27 cellular contexts compared by ENCODE assay signal in the genomic region with DNA sequence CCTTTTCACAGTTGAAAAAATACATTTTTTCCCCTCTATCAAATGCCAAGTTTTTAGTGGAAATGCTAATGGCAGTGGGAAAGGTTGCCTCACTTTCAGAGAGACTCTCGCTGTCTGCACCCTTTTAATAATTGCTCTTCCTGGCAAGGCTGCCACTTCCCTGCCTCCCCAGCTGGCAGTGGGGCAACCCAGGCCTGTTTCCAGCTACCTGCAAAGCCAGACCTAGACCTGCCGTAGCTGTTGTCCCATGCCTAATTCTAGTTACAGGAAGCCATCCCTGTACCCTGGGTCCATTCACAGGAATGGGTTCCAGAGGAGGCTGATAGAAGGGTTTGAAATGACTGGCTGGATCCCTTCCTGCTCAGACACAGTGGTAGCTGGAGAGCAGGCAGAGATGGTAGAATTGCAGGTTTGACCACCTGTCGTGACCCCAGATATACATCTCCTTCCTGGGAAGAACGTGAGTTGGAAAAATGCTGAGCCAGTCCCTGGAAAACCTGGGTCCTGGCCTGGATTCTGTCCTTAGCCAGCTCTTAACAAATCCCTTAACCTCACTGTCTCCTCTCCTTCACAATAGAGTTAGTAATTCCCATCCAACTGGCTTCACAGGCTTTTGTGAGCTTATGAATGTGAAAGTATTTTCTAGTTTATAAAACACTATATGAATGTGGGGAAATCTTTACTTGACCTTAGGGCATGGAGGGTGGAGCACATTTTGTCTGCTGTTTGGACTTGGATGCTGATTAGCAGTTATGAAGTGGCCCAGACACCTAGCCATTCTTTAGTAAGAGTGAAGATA. TPM values are rescaled to one million over a fixed set of nuclear protein-coding genes. Genes with fewer than 3 reads are reported as not detected.
DNase-seq lines count a peak whose midpoint lies in the region; ATAC-seq, FAIRE-seq and TF ChIP-seq lines count a peak whose summit lies in the region.
"Had no signal": no experiment of that assay in that cellular context is flagged by ENCODE, and none has a peak within 500 bp of the region (broad histone marks: within the 10 kb centered on the region; RNA-seq: fewer than 3 reads in every experiment).

No MANE protein-coding gene starts in this region.

- H3K4me1 ChIP-seq in left ventricle myocardium inferior (peaks cover 6% of the 10 kb centered on the region), K562 (replicated peaks in 1 of 2; ENCODE audit: control insufficient read depth in 2 of 2, insufficient read depth in 2 of 2, low read length in 2 of 2) (no peaks in the 10 kb centered on the region; a peak in 1 of 5 replicates), suprapubic skin (peaks cover 19% of the 10 kb centered on the region), stomach (peaks cover 7 to 26% (median 20%) of the 10 kb centered on the region in 4 donors)
- H3K4me1 ChIP-seq: Caco-2, left lung, SJSA1, vagina had no signal

- no peaks in the 10 kb centered on the region for H3K9me3 ChIP-seq in left ventricle myocardium inferior (replicated peaks)
- H3K9me3 ChIP-seq in K562 (replicated peaks; ENCODE audit: control insufficient read depth, insufficient read depth, low read depth, low read length), result no peaks in the 10 kb centered on the region
- H3K9me3 ChIP-seq in suprapubic skin, result no peaks in the 10 kb centered on the region
- no peaks in the 10 kb centered on the region for H3K9me3 ChIP-seq in stomach
- H3K9me3 ChIP-seq: BLaER1 treated with 17β-estradiol and CSF1 and Interleukin-3, amounts not matched to agents 10 nM and 100 nM; Caco-2; left lung; SJSA1; vagina had no signal

- in situ Hi-C loops in K562 (cut with MboI), result no loop called here

- TF ChIP-seq CTCF in left ventricle myocardium inferior (IDR thresholded peaks at IDR 0.05; ENCODE audit: borderline replicate concordance), result no peak
- TF ChIP-seq CTCF in K562 (IDR thresholded peaks at IDR 0.05 in 2 of 3, conservative IDR thresholded peaks at IDR 0.05 in 1 of 3; ENCODE audit: insufficient read depth in 2 of 3, low read depth in 1 of 3, low read length in 3 of 3), result no peak
- no peak for TF ChIP-seq CTCF in suprapubic skin (IDR thresholded peaks at IDR 0.05)
- no peak for TF ChIP-seq CTCF in stomach (IDR thresholded peaks at IDR 0.05)

- no peaks in the 10 kb centered on the region for H3K9me1 ChIP-seq in K562 (ENCODE audit: control insufficient read depth, insufficient read depth, low read length)

- intact Hi-C loops in Right ventricle myocardium superior (cut with DNase I), result no loop called here
- intact Hi-C loops in left ventricle myocardium inferior (cut with micrococcal nuclease), result no loop called here
- intact Hi-C loops in K562 (cut with micrococcal nuclease), result no loop called here
- intact Hi-C loops in stomach (cut with DNase I; ENCODE audit: low total_unique reads), result no loop called here

- no peak overlapping the region for H2AFZ ChIP-seq in K562 (ENCODE audit: low read depth, low read length)

- no peak overlapping the region for H3K27ac ChIP-seq in left ventricle myocardium inferior (replicated peaks)
- H3K27ac ChIP-seq in K562 (ENCODE audit: extremely low read depth, low read depth, low read length), result no peak overlapping the region
- H3K27ac ChIP-seq in suprapubic skin, result peak overlapping the region; percentile 31
- H3K27ac ChIP-seq in stomach, result peak overlapping the region in 1 of 5 donors; percentile 4
- H3K27ac ChIP-seq: BLaER1 treated with 17β-estradiol and CSF1 and Interleukin-3, amounts not matched to agents 10 nM and 100 nM; SJSA1; vagina had no signal

- TF ChIP-seq POLR2A in K562 (conservative IDR thresholded peaks at IDR 0.05) (no peak), suprapubic skin (IDR thresholded peaks at IDR 0.05) (no peak), stomach (IDR thresholded peaks at IDR 0.05) (no peak)

- H3K27me3 ChIP-seq in left ventricle myocardium inferior (ENCODE audit: low read depth) (no peaks in the 10 kb centered on the region), K562 (ENCODE audit: control insufficient read depth in 2 of 2, insufficient read depth in 2 of 2, low read length in 2 of 2) (no peaks in the 10 kb centered on the region), suprapubic skin (no peaks in the 10 kb centered on the region), stomach (no peaks in the 10 kb centered on the region)
- H3K27me3 ChIP-seq: BLaER1 treated with 17β-estradiol and CSF1 and Interleukin-3, amounts not matched to agents 10 nM and 100 nM; left lung; SJSA1; vagina had no signal

- no peak overlapping the region for H3K9ac ChIP-seq in K562 (ENCODE audit: insufficient read depth in 1 of 2, low read depth in 2 of 2, low read length in 2 of 2)
- H3K9ac ChIP-seq: BLaER1 treated with 17β-estradiol and CSF1 and Interleukin-3, amounts not matched to agents 10 nM and 100 nM had no signal

- FAIRE-seq in K562 (lab: Jason Lieb, UNC), result no peak
- FAIRE-seq: frontal cortex had no signal

- 71% methylated on average over 4 of the region's 4 CpGs for WGBS in K562 (ENCODE audit: insufficient coverage, low coverage, missing lambda C conversion rate)
- 43% methylated on average over 4 of the region's 4 CpGs for WGBS in suprapubic skin
- 58 to 63% (median 62%) methylated on average over 4 of the region's 4 CpGs for WGBS in stomach, 5 donors

- H4K20me1 ChIP-seq in K562 (replicated peaks; ENCODE audit: control insufficient read depth, insufficient read depth, low read length), result peaks cover 3% of the 10 kb centered on the region; the same call in 1 of the 2 replicates

- H3K4me3 ChIP-seq in left ventricle myocardium inferior (no peak overlapping the region), K562 (no peak overlapping the region), suprapubic skin (no peak overlapping the region), stomach (no peak overlapping the region)
- H3K4me3 ChIP-seq: BLaER1 treated with 17β-estradiol and CSF1 and Interleukin-3, amounts not matched to agents 10 nM and 100 nM; left lung; SJSA1; vagina had no signal

- ATAC-seq in Right ventricle myocardium superior (ENCODE audit: poor library complexity) (peak; percentile 38), K562 (no peak)
- no peak for ATAC-seq in activated CD4-positive, CD25-positive, alpha-beta regulatory T cell treated with anti-CD3 and anti-CD28 coated beads, Interleukin-2, amount 50 U/mL, for 24 hours
- ATAC-seq: activated CD4-positive, alpha-beta T cell treated with anti-CD3 and anti-CD28 coated beads for 36 hours; left lung; Panc1 had no signal

- CTCF ChIA-PET in K562 (lab: Yijun Ruan, JAX; ENCODE audit: low intra/inter-chr PET ratio), result no interaction called here

- POLR2A ChIA-PET in K562 (lab: Yijun Ruan, JAX), result interaction anchor here (0.6 kb wide), 1 partner anchor 44 kb away, joined by 3 read pairs; no protein-coding TSS in a partner anchor

- BruUV-seq in K562 (replicated peaks; lab: Mats Ljungman, UMichigan), result no TSS peak

- no peak for TF ChIP-seq RAD21 in K562 (CRISPR knock-in tag; conservative IDR thresholded peaks at IDR 0.05 in 1 of 2, IDR thresholded peaks at IDR 0.05 in 1 of 2)

- H3K36me3 ChIP-seq in left ventricle myocardium inferior (peaks cover 65% of the 10 kb centered on the region), K562 (ENCODE audit: control insufficient read depth, insufficient read depth, low read length) (peaks cover 53% of the 10 kb centered on the region; the same call in 2 of the 3 replicates), suprapubic skin (peaks cover 44% of the 10 kb centered on the region), stomach (peaks cover 34 to 69% (median 62%) of the 10 kb centered on the region in 4 donors)

- DNase-seq in Right ventricle myocardium superior (no peak), left ventricle myocardium inferior (no peak), K562 (ENCODE audit: extremely low read depth in 1 of 4, low spot score in 3 of 4) (no peak), islet precursor cell (peak; percentile 55), suprapubic skin (ENCODE audit: low spot score in 2 of 2) (no peak), stomach (no peak), NCI-H1694 treated with DMSO at 0.1 percent for 48 hours (lab: John Stamatoyannopoulos, UW) (no peak)
- DNase-seq: ACHN; activated CD4-positive, alpha-beta T cell treated with anti-CD3 and anti-CD28 coated beads for 36 hours; Caco-2; DMS79 treated with DMSO at 0.1 percent for 48 hours; effector CD8-positive, alpha-beta T cell; erythroblast; hippocampal formation; immature natural killer cell; KBM-7; left lung; NCI-H1436; NCI-H2107; NCI-H510A treated with DMSO at 0.1 percent for 48 hours had no signal

- TF ChIP-seq EP300 in K562 (IDR thresholded peaks at IDR 0.05; ENCODE audit: low read length) (no peak), suprapubic skin (IDR thresholded peaks at IDR 0.05) (no peak), stomach (IDR thresholded peaks at IDR 0.05) (no peak)

- H3K79me2 ChIP-seq in K562 (ENCODE audit: control insufficient read depth, insufficient read depth, low read length), result no peaks in the 10 kb centered on the region

- no peak overlapping the region for H3K4me2 ChIP-seq in K562 (ENCODE audit: insufficient read depth, low read length)
- H3K4me2 ChIP-seq: BLaER1 treated with 17β-estradiol and CSF1 and Interleukin-3, amounts not matched to agents 10 nM and 100 nM had no signal

RNA-seq across cellular contexts. Expression of a gene that starts 13.0 kb away (rescaled TPM):
- 114 TPM for total RNA-seq in Right ventricle myocardium superior
- 181 TPM for total RNA-seq in left ventricle myocardium inferior
- total RNA-seq in K562 (2011; cell fraction: chromatin; rRNA removed; ENCODE audit: low replicate concordance), result 0.23 and 0.32 TPM in 2 replicates
- total RNA-seq in K562 (2011; cell fraction: nucleolus; rRNA removed), result 0.13 and 0.33 TPM in 2 replicates
- 0.23 and 0.37 TPM in 2 replicates for total RNA-seq in K562 (2011; cell fraction: nucleoplasm; rRNA removed)
- 0.05 and 0.08 TPM in 2 replicates for total RNA-seq in K562 (2014; rRNA removed)
- total RNA-seq in K562 (2014; rRNA removed; fragmentation: Illumina TruSeq; extraction: Trizol), result 0.03 and 0.07 TPM in 2 replicates
- total RNA-seq in K562 (2015; rRNA removed; fragmentation: Illumina TruSeq; extraction: Trizol), result 0.07 and 0.15 TPM in 2 replicates
- total RNA-seq in K562 (2021), result 0.07 and 0.13 TPM in 2 replicates
- 0.07 and 0.20 TPM in 2 replicates for polyA plus RNA-seq in K562 (2011; rRNA removed)
- polyA plus RNA-seq in K562 (2011; cell fraction: cytosol; rRNA removed), result 0.12 and 0.39 TPM in 2 replicates
- polyA plus RNA-seq in K562 (2011; cell fraction: nucleus; rRNA removed), result 0.20 and 0.25 TPM in 2 replicates
- polyA plus RNA-seq in K562 (2012), result 0.12 and 0.26 TPM in 2 replicates
- 0.04 and 0.08 TPM in 2 replicates for polyA plus RNA-seq in K562 (2014; fragmentation: Illumina TruSeq; extraction: Trizol)
- not detected for polyA plus RNA-seq in K562 (2014; fragmentation: Nextera tagmentation; extraction: Ambion mirVana)
- polyA plus RNA-seq in K562 (2014; rRNA removed), result 0.09 and 1.0 TPM in 2 replicates
- 0.03 and 0.07 TPM in 2 replicates for polyA minus RNA-seq in K562 (2011; rRNA and poly(A)+ RNA removed)
- polyA minus RNA-seq in K562 (2011; cell fraction: cytosol; rRNA and poly(A)+ RNA removed), result 0.18 TPM in 1 of 2 replicates, not detected in the other
- 0.22 and 0.27 TPM in 2 replicates for polyA minus RNA-seq in K562 (2011; cell fraction: nucleus; rRNA and poly(A)+ RNA removed)
- total RNA-seq in suprapubic skin, result 1 to 10 TPM in 2 of 4 donors, under 1 TPM in 2; 0.42 to 7.5 (median 1.1) TPM
- 10 to 100 TPM in 1 of 5 donors, 1 to 10 TPM in 3, under 1 TPM in 1; 0.58 to 17.9 (median 8.1) TPM for total RNA-seq in stomach
- polyA plus RNA-seq in stomach, result 1 to 10 TPM in 2 of 3 donors, under 1 TPM in 1; 0.76 to 4.7 (median 1.7) TPM
- polyA plus RNA-seq: immature natural killer cell, neural cell had no signal

RNA-seq across cellular contexts. Expression of a gene that starts 55.8 kb away (rescaled TPM):
- total RNA-seq in Right ventricle myocardium superior (16.3 TPM), left ventricle myocardium inferior (19.0 TPM), K562 (2014; rRNA removed) (5.9 and 9.1 TPM in 2 replicates), K562 (2014; rRNA removed; fragmentation: Illumina TruSeq; extraction: Trizol) (6.3 and 6.6 TPM in 2 replicates), K562 (2015; rRNA removed; fragmentation: Illumina TruSeq; extraction: Trizol) (9.1 and 9.2 TPM in 2 replicates), K562 (2021) (22.0 and 23.8 TPM in 2 replicates), suprapubic skin (10 to 100 TPM; 23.1 to 37.2 (median 30.7) TPM), stomach (10 to 100 TPM in 3 of 5 donors, 1 to 10 TPM in 2; 9.7 to 36.8 (median 19.0) TPM)
- 22.7 and 35.2 TPM in 2 replicates for total RNA-seq in K562 (2011; cell fraction: chromatin; rRNA removed; ENCODE audit: low replicate concordance)
- total RNA-seq in K562 (2011; cell fraction: nucleolus; rRNA removed), result 18.4 and 21.7 TPM in 2 replicates
- 22.7 and 26.9 TPM in 2 replicates for total RNA-seq in K562 (2011; cell fraction: nucleoplasm; rRNA removed)
- polyA plus RNA-seq in K562 (2011; rRNA removed) (7.4 and 10.4 TPM in 2 replicates), K562 (2014; fragmentation: Illumina TruSeq; extraction: Trizol) (18.5 and 18.8 TPM in 2 replicates), K562 (2014; fragmentation: Nextera tagmentation; extraction: Ambion mirVana) (1 to 10 TPM in 1 of 2 experiments, under 1 TPM in 1; 0.88 to 1.7 TPM), K562 (2014; rRNA removed) (11.6 TPM in 2 replicates), stomach (1 to 10 TPM; 3.8 to 5.8 (median 5.0) TPM)
- polyA plus RNA-seq in K562 (2011; cell fraction: cytosol; rRNA removed), result 8.8 and 14.0 TPM in 2 replicates
- 15.9 and 24.2 TPM in 2 replicates for polyA plus RNA-seq in K562 (2011; cell fraction: nucleus; rRNA removed)
- 12.6 and 16.1 TPM in 2 replicates for polyA plus RNA-seq in K562 (2012)
- polyA minus RNA-seq in K562 (2011; rRNA and poly(A)+ RNA removed), result 7.6 and 8.8 TPM in 2 replicates
- 13.0 and 13.9 TPM in 2 replicates for polyA minus RNA-seq in K562 (2011; cell fraction: cytosol; rRNA and poly(A)+ RNA removed)
- polyA minus RNA-seq in K562 (2011; cell fraction: nucleus; rRNA and poly(A)+ RNA removed), result 8.2 and 9.0 TPM in 2 replicates
